ENCODE assay signal across 15 cellular contexts in genomic region chr12:13093191-13093849, GRCh38. TPM values are rescaled to one million over a fixed set of nuclear protein-coding genes. Genes with fewer than 3 reads are reported as not detected.
DNase-seq lines count a peak whose midpoint lies in the region; ATAC-seq and TF ChIP-seq lines count a peak whose summit lies in the region.
"Had no signal": no experiment of that assay in that cellular context is flagged by ENCODE, and none has a peak within 500 bp of the region (broad histone marks: within the 10 kb centered on the region; RNA-seq: fewer than 3 reads in every experiment).

No MANE protein-coding gene starts in this region.

- peak; percentile 67 for DNase-seq in ACHN
- peak; percentile 52 for DNase-seq in HFFc6
- DNase-seq in astrocyte of the hippocampus (ENCODE audit: low read depth, low spot score) = peak; percentile 42
- DNase-seq in kidney tubule cell (ENCODE audit: low spot score) = peak; percentile 70
- DNase-seq: activated CD8-positive, alpha-beta memory T cell treated with anti-CD3 and anti-CD28 coated beads, Interleukin-2, amount 10 ng/mL, durations not matched to agents 7 days and 5 days; activated naive CD4-positive, alpha-beta T cell treated with anti-CD3 and anti-CD28 coated beads for 36 hours; KG1; NCI-H187; NCI-H748 treated with DMSO at 0.1 percent for 48 hours had no signal

- TF ChIP-seq CTCF in HFFc6 (IDR thresholded peaks at IDR 0.05) = no peak

- H3K27me3 Mint-ChIP-seq in HFFc6 (ENCODE audit: insufficient read depth) = peaks cover 3% of the 10 kb centered on the region

- peak overlapping the region; percentile 85 for H3K27ac Mint-ChIP-seq in HFFc6
- H3K27ac Mint-ChIP-seq: activated CD8-positive, alpha-beta memory T cell treated with anti-CD3 and anti-CD28 coated beads, Interleukin-2, amount 10 ng/mL, durations not matched to agents 7 days and 5 days; activated naive CD4-positive, alpha-beta T cell treated with anti-CD3 and anti-CD28 coated beads for 36 hours had no signal

- peak overlapping the region; percentile 55 for H3K4me3 Mint-ChIP-seq in HFFc6
- H3K4me3 Mint-ChIP-seq: activated CD8-positive, alpha-beta memory T cell treated with anti-CD3 and anti-CD28 coated beads, Interleukin-2, amount 10 ng/mL, durations not matched to agents 7 days and 5 days; activated naive CD4-positive, alpha-beta T cell treated with anti-CD3 and anti-CD28 coated beads for 36 hours had no signal

- ATAC-seq in HG02852 (IDR thresholded peaks at IDR 0.05; ENCODE audit: unreplicated experiment) (no peak), GM18867 (IDR thresholded peaks at IDR 0.05; ENCODE audit: unreplicated experiment) (no peak), GM18870 (IDR thresholded peaks at IDR 0.05; ENCODE audit: unreplicated experiment) (no peak), GM21825 (IDR thresholded peaks at IDR 0.05; ENCODE audit: unreplicated experiment) (no peak)
- ATAC-seq: activated CD8-positive, alpha-beta memory T cell treated with anti-CD3 and anti-CD28 coated beads, Interleukin-2, amount 10 ng/mL, durations not matched to agents 7 days and 5 days had no signal

- H3K9me3 Mint-ChIP-seq in HFFc6 = no peaks in the 10 kb centered on the region
- H3K9me3 Mint-ChIP-seq: activated naive CD4-positive, alpha-beta T cell treated with anti-CD3 and anti-CD28 coated beads for 36 hours had no signal

- peaks cover 66% of the 10 kb centered on the region for H3K4me1 Mint-ChIP-seq in HFFc6 (ENCODE audit: low read depth)

- in situ Hi-C loops in ACHN (cut with HindIII; ENCODE audit: low pct_ligation_motif_present, low pct_unique_long_range_greater_than_20kb, low sequenced_read_pairs) = no loop called here

- H3K36me3 Mint-ChIP-seq in HFFc6 (ENCODE audit: low read depth) = no peaks in the 10 kb centered on the region
- H3K36me3 Mint-ChIP-seq: activated CD8-positive, alpha-beta memory T cell treated with anti-CD3 and anti-CD28 coated beads, Interleukin-2, amount 10 ng/mL, durations not matched to agents 7 days and 5 days had no signal

RNA-seq across cellular contexts. Expression of gene GSG1, which starts 10.1 kb away (rescaled TPM):
- total RNA-seq in HFFc6 (2021; fragmentation: NEBNext Ultra II Directional; extraction: Animal tissue kit (Norgen Biotek cat#: 25700)) = 1 to 10 TPM in 2 of 6 experiments, under 1 TPM in 4; 0.48 to 1.0 (median 0.75) TPM
- total RNA-seq: activated CD8-positive, alpha-beta memory T cell treated with anti-CD3 and anti-CD28 coated beads, Interleukin-2, amount 10 ng/mL, durations not matched to agents 7 days and 5 days; activated naive CD4-positive, alpha-beta T cell treated with anti-CD3 and anti-CD28 coated beads for 36 hours; cardiac septum; lung had no signal

RNA-seq across cellular contexts. Expression of gene FAM234B, which starts 49.1 kb away (rescaled TPM):
- 1 to 10 TPM; 3.0 to 4.6 (median 3.7) TPM for total RNA-seq in HFFc6 (2021; fragmentation: NEBNext Ultra II Directional; extraction: Animal tissue kit (Norgen Biotek cat#: 25700))
